ENCODE assay signal across 23 cellular contexts in the genomic region with DNA sequence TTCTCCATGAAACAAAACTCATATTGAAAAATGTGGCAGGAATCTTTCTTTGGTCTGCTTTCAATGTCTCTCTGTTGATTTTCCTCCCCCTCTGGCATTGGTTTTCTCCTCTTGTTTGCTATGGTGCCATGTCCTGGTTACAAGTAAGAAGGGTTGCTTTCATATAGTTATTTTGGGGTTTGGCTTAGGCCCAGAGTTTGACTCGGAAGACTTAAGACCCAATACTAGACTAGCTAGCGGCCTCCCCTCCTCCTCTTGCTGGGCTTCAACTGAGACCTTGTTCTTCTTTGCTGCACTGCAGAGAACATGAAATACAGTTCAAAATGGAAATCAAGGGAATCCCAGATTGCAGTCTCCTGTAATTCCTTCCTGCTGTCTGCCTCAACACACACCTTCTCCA. TPM values are rescaled to one million over a fixed set of nuclear protein-coding genes. Genes with fewer than 3 reads are reported as not detected.
DNase-seq lines count a peak whose midpoint lies in the region; ATAC-seq and TF ChIP-seq lines count a peak whose summit lies in the region.
"Had no signal": no experiment of that assay in that cellular context is flagged by ENCODE, and none has a peak within 500 bp of the region (broad histone marks: within the 10 kb centered on the region; RNA-seq: fewer than 3 reads in every experiment).

No MANE protein-coding gene starts in this region.

- peaks cover 5% of the 10 kb centered on the region for H3K79me1 ChIP-seq in mesenchymal stem cell (replicated peaks; ENCODE audit: low read length, poor library complexity, severe bottlenecking)

- H3K4me3 ChIP-seq in left ventricle myocardium inferior (no peak overlapping the region), psoas muscle (no peak overlapping the region), mesenchymal stem cell (ENCODE audit: insufficient read depth in 1 of 2, low read depth in 1 of 2, low read length in 2 of 2) (no peak overlapping the region)
- H3K4me3 ChIP-seq: A549, GM23248, hepatocyte, mucosa of descending colon, sigmoid colon, thyroid gland had no signal

- DNase-seq in left ventricle myocardium inferior (no peak), Right ventricle myocardium superior (no peak), fibroblast of gingiva (ENCODE audit: low read depth) (peak; percentile 67), psoas muscle (no peak), kidney glomerular epithelial cell (lab: John Stamatoyannopoulos, UW) (no peak), mesenchymal stem cell (no peak)
- no peak for DNase-seq in activated T-cell treated with anti-CD3 and anti-CD28 coated beads, Interleukin-2, amount 50 U/mL, for 48 hours
- DNase-seq: activated CD4-positive, alpha-beta T cell treated with anti-CD3 and anti-CD28 coated beads for 36 hours; activated gamma-delta T cell; amniotic stem cell; dermis blood vessel endothelial cell; GM23248; mucosa of descending colon; NCI-H2029 treated with DMSO at 0.1 percent for 48 hours; NCI-H524; OCI-M1; sigmoid colon; thyroid gland had no signal

- peaks cover 44% of the 10 kb centered on the region for H3K4me1 ChIP-seq in left ventricle myocardium inferior
- H3K4me1 ChIP-seq in psoas muscle = peaks cover 12% of the 10 kb centered on the region
- H3K4me1 ChIP-seq in mesenchymal stem cell (ENCODE audit: control insufficient read depth, insufficient read depth, low read depth, low read length) = peaks cover 21% of the 10 kb centered on the region

- no peak overlapping the region for H4K91ac ChIP-seq in mesenchymal stem cell (ENCODE audit: low read length)

- intact Hi-C loops in left ventricle myocardium inferior (cut with micrococcal nuclease) = no loop called here
- intact Hi-C loops in Right ventricle myocardium superior (cut with DNase I) = loop anchor here (10.0 kb wide), 1 partner anchor 56 kb away; no protein-coding TSS in a partner anchor
- intact Hi-C loops in psoas muscle (cut with DNase I) = no loop called here

- no peak overlapping the region for H3K4me2 ChIP-seq in mesenchymal stem cell (ENCODE audit: low read length, poor library complexity, severe bottlenecking)
- H3K4me2 ChIP-seq: A549, hepatocyte had no signal

- no peaks in the 10 kb centered on the region for H3K36me3 ChIP-seq in left ventricle myocardium inferior
- peaks cover 0 to 5% of the 10 kb centered on the region in 2 donors for H3K36me3 ChIP-seq in psoas muscle (ENCODE audit: insufficient read depth in 1 of 2, low read depth in 1 of 2)
- H3K36me3 ChIP-seq in mesenchymal stem cell (ENCODE audit: control insufficient read depth in 1 of 2, insufficient read depth in 2 of 2, low read depth in 1 of 2, low read length in 2 of 2) = no peaks in the 10 kb centered on the region
- H3K36me3 ChIP-seq: sigmoid colon, thyroid gland had no signal

- H3K4ac ChIP-seq in mesenchymal stem cell (ENCODE audit: low read depth in 1 of 2, low read length in 2 of 2) = no peak overlapping the region

- H2BK15ac ChIP-seq in mesenchymal stem cell (ENCODE audit: low read depth, poor library complexity, severe bottlenecking) = no peak overlapping the region

- H3K27ac ChIP-seq in left ventricle myocardium inferior (replicated peaks) (peak overlapping the region; percentile 1), psoas muscle (no peak overlapping the region), mesenchymal stem cell (ENCODE audit: low read length, poor library complexity, severe bottlenecking) (no peak overlapping the region)
- H3K27ac ChIP-seq: GM23248, hepatocyte, sigmoid colon had no signal

- 15 to 41% (median 23%) methylated on average over 2 of the region's 2 CpGs for WGBS in psoas muscle, 3 donors
- 96% methylated on average over 2 of the region's 2 CpGs for WGBS in mesenchymal stem cell

- no peak overlapping the region for H4K8ac ChIP-seq in mesenchymal stem cell (ENCODE audit: low read length)

- H2AK5ac ChIP-seq in mesenchymal stem cell (ENCODE audit: low read length, severe bottlenecking) = no peak overlapping the region

- H3K18ac ChIP-seq in mesenchymal stem cell (ENCODE audit: low read depth in 1 of 2, low read length in 2 of 2) = no peak overlapping the region

- H2BK5ac ChIP-seq in mesenchymal stem cell (ENCODE audit: low read depth, low read length, poor library complexity, severe bottlenecking) = no peak overlapping the region

- no peak overlapping the region for H2BK12ac ChIP-seq in mesenchymal stem cell (ENCODE audit: low read length in 2 of 2)

- TF ChIP-seq CTCF in left ventricle myocardium inferior (IDR thresholded peaks at IDR 0.05; ENCODE audit: borderline replicate concordance) = no peak
- TF ChIP-seq CTCF in psoas muscle (IDR thresholded peaks at IDR 0.05) = no peak

- no peak overlapping the region for H3K23ac ChIP-seq in mesenchymal stem cell (ENCODE audit: low read length in 2 of 2)

- H2AFZ ChIP-seq in mesenchymal stem cell (ENCODE audit: low read depth, low read length) = no peak overlapping the region
- H2AFZ ChIP-seq: GM23248, hepatocyte had no signal

- ATAC-seq in Right ventricle myocardium superior (ENCODE audit: poor library complexity) (no peak), psoas muscle (peak in 3 of 4 donors; percentile 48 to 72 (median 71)), GM18858 (IDR thresholded peaks at IDR 0.05; ENCODE audit: unreplicated experiment) (no peak)
- ATAC-seq: A549; activated CD4-positive, alpha-beta T cell treated with anti-CD3 and anti-CD28 coated beads for 36 hours; esophagus mucosa; mucosa of descending colon had no signal

- no peak overlapping the region for H2BK120ac ChIP-seq in mesenchymal stem cell (ENCODE audit: low read depth, low read length)

- no peak overlapping the region for H3K14ac ChIP-seq in mesenchymal stem cell (ENCODE audit: low read length in 2 of 2)

- no peaks in the 10 kb centered on the region for H3K9me3 ChIP-seq in left ventricle myocardium inferior (replicated peaks)
- H3K9me3 ChIP-seq in psoas muscle = no peaks in the 10 kb centered on the region
- H3K9me3 ChIP-seq in mesenchymal stem cell (ENCODE audit: control insufficient read depth, low read length) = no peaks in the 10 kb centered on the region
- H3K9me3 ChIP-seq: A549, mucosa of descending colon, sigmoid colon, thyroid gland had no signal

- H3K27me3 ChIP-seq in left ventricle myocardium inferior (ENCODE audit: low read depth) = no peaks in the 10 kb centered on the region
- H3K27me3 ChIP-seq in psoas muscle (ENCODE audit: insufficient read depth in 3 of 3, low read length in 2 of 3) = no peaks in the 10 kb centered on the region
- H3K27me3 ChIP-seq in mesenchymal stem cell (ENCODE audit: control insufficient read depth in 1 of 2, insufficient read depth in 1 of 2, low read length in 2 of 2) = no peaks in the 10 kb centered on the region
- H3K27me3 ChIP-seq: hepatocyte, sigmoid colon, thyroid gland had no signal

- H3K9ac ChIP-seq in mesenchymal stem cell (ENCODE audit: low read length) = no peak overlapping the region
- H3K9ac ChIP-seq: GM23248 had no signal

RNA-seq across cellular contexts. Expression of a gene that starts 30.0 kb away (rescaled TPM):
- total RNA-seq in left ventricle myocardium inferior (0.22 TPM), Right ventricle myocardium superior (0.24 TPM), psoas muscle (under 1 TPM in 2 of 4 donors, not detected in 2; 0.21 to 0.22 TPM)
- under 1 TPM; 0.10 to 0.27 (median 0.27) TPM for polyA plus RNA-seq in psoas muscle
- 0.23 TPM for polyA plus RNA-seq in mesenchymal stem cell (2013, experiment 1 of 2)
- 0.18 TPM for polyA plus RNA-seq in mesenchymal stem cell (2013, experiment 2 of 2)
- polyA plus RNA-seq: CD14-positive monocyte had no signal

Comparison
In these comparisons a context has a peak if more than half of its experiments do, and no peak if none do; other contexts are left out.
1. ATAC-seq: peak in psoas muscle (3 of 4); none in Right ventricle myocardium superior (single experiment) and GM18858 (single experiment).